15 cellular contexts compared by ENCODE assay signal in genomic region chr20:51833326-51833725, GRCh38. TPM values are rescaled to one million over a fixed set of nuclear protein-coding genes. Genes with fewer than 3 reads are reported as not detected.
DNase-seq lines count a peak whose midpoint lies in the region; ATAC-seq and TF ChIP-seq lines count a peak whose summit lies in the region.
"Had no signal": no experiment of that assay in that cellular context is flagged by ENCODE, and none has a peak within 500 bp of the region (broad histone marks: within the 10 kb centered on the region; RNA-seq: fewer than 3 reads in every experiment).

No MANE protein-coding gene starts in this region.

- H3K36me3 ChIP-seq in GM23338 (ENCODE audit: insufficient read depth), result no peaks in the 10 kb centered on the region
- H3K36me3 ChIP-seq in trophoblast cell (ENCODE audit: control insufficient read depth in 1 of 2, insufficient read depth in 2 of 2, low read length in 2 of 2), result no peaks in the 10 kb centered on the region
- H3K36me3 ChIP-seq: BLaER1 treated with 17β-estradiol and CSF1 and Interleukin-3, amounts not matched to agents 10 nM and 100 nM had no signal

- TF ChIP-seq CTCF in GM23338 (conservative IDR thresholded peaks at IDR 0.05; ENCODE audit: low read depth in 2 of 2) (no peak), LNCaP clone FGC (IDR thresholded peaks at IDR 0.05; ENCODE audit: control insufficient read depth, extremely low read depth, insufficient read depth) (no peak), glutamatergic neuron (IDR thresholded peaks at IDR 0.05; ENCODE audit: partially characterized antibody, unreplicated experiment) (no peak)

- WGBS in trophoblast cell (ENCODE audit: extremely low coverage, insufficient coverage, insufficient read length), result no CpG with 5 or more reads among the region's 6 CpGs

- H3K79me1 ChIP-seq in trophoblast cell (ENCODE audit: low read length), result no peaks in the 10 kb centered on the region

- H2AK5ac ChIP-seq in trophoblast cell (ENCODE audit: low read length), result no peak overlapping the region

- no peak overlapping the region for H4K12ac ChIP-seq in trophoblast cell (ENCODE audit: low read depth, low read length)

- no peak overlapping the region for H3K4me3 Mint-ChIP-seq in GM23338
- peak overlapping the region; percentile 8 for H3K4me3 Mint-ChIP-seq in glutamatergic neuron (ENCODE audit: unreplicated experiment)
- no peak overlapping the region for H3K4me3 Mint-ChIP-seq in activated CD4-positive, alpha-beta T cell treated with anti-CD3 and anti-CD28 coated beads, Interleukin-2, amount 10 ng/mL, durations not matched to agents 7 days and 5 days
- H3K4me3 Mint-ChIP-seq: CD4-positive, CD25-positive, alpha-beta regulatory T cell had no signal

- H3K23ac ChIP-seq in trophoblast cell (ENCODE audit: low read length), result no peak overlapping the region

- no peaks in the 10 kb centered on the region for H4K20me1 ChIP-seq in GM23338 (replicated peaks; ENCODE audit: insufficient read depth)
- H4K20me1 ChIP-seq: BLaER1 treated with 17β-estradiol and CSF1 and Interleukin-3, amounts not matched to agents 10 nM and 100 nM had no signal

- no peak overlapping the region for H2BK120ac ChIP-seq in trophoblast cell (ENCODE audit: insufficient read depth, low read length, poor library complexity)

- H3K4me3 ChIP-seq in GM23338 (no peak overlapping the region), LNCaP clone FGC (ENCODE audit: low read depth, low read length) (no peak overlapping the region), trophoblast cell (ENCODE audit: low read depth, low read length) (no peak overlapping the region)
- H3K4me3 ChIP-seq: BLaER1 treated with 17β-estradiol and CSF1 and Interleukin-3, amounts not matched to agents 10 nM and 100 nM had no signal

- H3K4me2 ChIP-seq in GM23338 (no peak overlapping the region), trophoblast cell (ENCODE audit: low read length) (no peak overlapping the region)
- H3K4me2 ChIP-seq: BLaER1 treated with 17β-estradiol and CSF1 and Interleukin-3, amounts not matched to agents 10 nM and 100 nM had no signal

- H3K9me3 Mint-ChIP-seq in GM23338 (no peaks in the 10 kb centered on the region), glutamatergic neuron (ENCODE audit: unreplicated experiment) (peaks cover 3% of the 10 kb centered on the region)
- H3K9me3 Mint-ChIP-seq in activated CD4-positive, alpha-beta T cell treated with anti-CD3 and anti-CD28 coated beads, Interleukin-2, amount 10 ng/mL, durations not matched to agents 7 days and 5 days, result no peaks in the 10 kb centered on the region

- H3K27me3 ChIP-seq in GM23338 (ENCODE audit: insufficient read depth) (no peaks in the 10 kb centered on the region), trophoblast cell (ENCODE audit: insufficient read depth, low read length) (no peaks in the 10 kb centered on the region)
- H3K27me3 ChIP-seq: BLaER1 treated with 17β-estradiol and CSF1 and Interleukin-3, amounts not matched to agents 10 nM and 100 nM had no signal

- POLR2A ChIA-PET in activated CD4-positive, alpha-beta T cell treated with anti-CD3 and anti-CD28 coated beads, Interleukin-2, amount 10 ng/mL, durations not matched to agents 7 days and 5 days (lab: Charles Lee), result no interaction called here

- H3K9me2 ChIP-seq in GM23338 (ENCODE audit: insufficient read depth), result no peaks in the 10 kb centered on the region

- H3K4me1 ChIP-seq in GM23338 (ENCODE audit: insufficient read depth) (peaks cover 8% of the 10 kb centered on the region; the same call in 1 of the 2 replicates), trophoblast cell (ENCODE audit: control insufficient read depth in 1 of 2, insufficient read depth in 2 of 2, low read length in 2 of 2) (no peaks in the 10 kb centered on the region)

- no peak overlapping the region for H2BK12ac ChIP-seq in trophoblast cell (ENCODE audit: low read length)

- no peak overlapping the region for H3K27ac Mint-ChIP-seq in GM23338
- no peak overlapping the region for H3K27ac Mint-ChIP-seq in glutamatergic neuron (ENCODE audit: unreplicated experiment)
- no peak overlapping the region for H3K27ac Mint-ChIP-seq in activated CD4-positive, alpha-beta T cell treated with anti-CD3 and anti-CD28 coated beads, Interleukin-2, amount 10 ng/mL, durations not matched to agents 7 days and 5 days
- H3K27ac Mint-ChIP-seq: CD4-positive, CD25-positive, alpha-beta regulatory T cell had no signal

- peaks cover 20% of the 10 kb centered on the region for H3K4me1 Mint-ChIP-seq in GM23338
- peaks cover 3% of the 10 kb centered on the region for H3K4me1 Mint-ChIP-seq in glutamatergic neuron (ENCODE audit: low read depth, unreplicated experiment)
- no peaks in the 10 kb centered on the region for H3K4me1 Mint-ChIP-seq in activated CD4-positive, alpha-beta T cell treated with anti-CD3 and anti-CD28 coated beads, Interleukin-2, amount 10 ng/mL, durations not matched to agents 7 days and 5 days

- no peak overlapping the region for H4K91ac ChIP-seq in trophoblast cell (ENCODE audit: low read depth, low read length)

- H2BK5ac ChIP-seq in trophoblast cell (ENCODE audit: low read depth, low read length, poor library complexity), result no peak overlapping the region

- no peaks in the 10 kb centered on the region for H3F3A ChIP-seq in GM23338 (replicated peaks; ENCODE audit: low read depth)

- ATAC-seq in GM23338 (no peak), GM18870 (IDR thresholded peaks at IDR 0.05; ENCODE audit: unreplicated experiment) (no peak)
- ATAC-seq: HCT116, HepG2 had no signal

- no peak overlapping the region for H4K8ac ChIP-seq in trophoblast cell (ENCODE audit: low read depth, low read length)

- no peaks in the 10 kb centered on the region for H3K36me3 Mint-ChIP-seq in GM23338 (ENCODE audit: low read depth)
- no peaks in the 10 kb centered on the region for H3K36me3 Mint-ChIP-seq in glutamatergic neuron (ENCODE audit: unreplicated experiment)
- H3K36me3 Mint-ChIP-seq in activated CD4-positive, alpha-beta T cell treated with anti-CD3 and anti-CD28 coated beads, Interleukin-2, amount 10 ng/mL, durations not matched to agents 7 days and 5 days (ENCODE audit: low read depth), result no peaks in the 10 kb centered on the region
- H3K36me3 Mint-ChIP-seq: CD4-positive, CD25-positive, alpha-beta regulatory T cell had no signal

- DNase-seq in GM23338 (ENCODE audit: low spot score) (no peak), LNCaP clone FGC (ENCODE audit: low read depth) (peak; percentile 82), glutamatergic neuron (no peak), trophoblast cell (peak; percentile 44 to 88), DMS153 treated with DMSO at 0.1 percent for 48 hours (lab: John Stamatoyannopoulos, UW; ENCODE audit: unreplicated experiment) (no peak)
- no peak for DNase-seq in activated CD4-positive, alpha-beta T cell treated with anti-CD3 and anti-CD28 coated beads, Interleukin-2, amount 10 ng/mL, durations not matched to agents 7 days and 5 days
- DNase-seq: ACHN; CD4-positive, CD25-positive, alpha-beta regulatory T cell; DMS79 had no signal

- no peak overlapping the region for H3K4ac ChIP-seq in trophoblast cell (ENCODE audit: low read depth, low read length)

- no peak overlapping the region for H3K18ac ChIP-seq in trophoblast cell (ENCODE audit: low read length)

- H3K9me3 ChIP-seq in trophoblast cell (ENCODE audit: insufficient read depth, low read depth, low read length), result no peaks in the 10 kb centered on the region
- H3K9me3 ChIP-seq: BLaER1 treated with 17β-estradiol and CSF1 and Interleukin-3, amounts not matched to agents 10 nM and 100 nM had no signal

- H2AFZ ChIP-seq in GM23338, result no peak overlapping the region
- no peak overlapping the region for H2AFZ ChIP-seq in trophoblast cell (ENCODE audit: insufficient read depth, low read length, poor library complexity)

- H3K27ac ChIP-seq in GM23338 (ENCODE audit: low read depth) (0 out of 2 replicates have a peak overlapping the region, but pooled peaks have one; percentile 9), trophoblast cell (ENCODE audit: low read depth, low read length) (no peak overlapping the region)
- H3K27ac ChIP-seq: BLaER1 treated with 17β-estradiol and CSF1 and Interleukin-3, amounts not matched to agents 10 nM and 100 nM had no signal

- H3K14ac ChIP-seq in trophoblast cell (ENCODE audit: low read length), result no peak overlapping the region

- H3K79me2 ChIP-seq in GM23338 (replicated peaks; ENCODE audit: insufficient read depth), result no peaks in the 10 kb centered on the region
- H3K79me2 ChIP-seq in trophoblast cell (ENCODE audit: control insufficient read depth, insufficient read depth, low read length, poor library complexity), result no peaks in the 10 kb centered on the region

- CTCF ChIA-PET in activated CD4-positive, alpha-beta T cell treated with anti-CD3 and anti-CD28 coated beads, Interleukin-2, amount 10 ng/mL, durations not matched to agents 7 days and 5 days (lab: Charles Lee), result interaction anchor here (0.5 kb wide), 1 partner anchor 827 kb away, joined by 4 read pairs; no protein-coding TSS in a partner anchor

- H3K9ac ChIP-seq in trophoblast cell (ENCODE audit: low read length), result no peak overlapping the region
- H3K9ac ChIP-seq: BLaER1 treated with 17β-estradiol and CSF1 and Interleukin-3, amounts not matched to agents 10 nM and 100 nM had no signal

- H3K27me3 Mint-ChIP-seq in GM23338 (ENCODE audit: insufficient read depth, low read depth, poor library complexity) (peaks cover 12% of the 10 kb centered on the region), glutamatergic neuron (ENCODE audit: unreplicated experiment) (peaks cover 7% of the 10 kb centered on the region)
- H3K27me3 Mint-ChIP-seq in activated CD4-positive, alpha-beta T cell treated with anti-CD3 and anti-CD28 coated beads, Interleukin-2, amount 10 ng/mL, durations not matched to agents 7 days and 5 days, result no peaks in the 10 kb centered on the region
- H3K27me3 Mint-ChIP-seq: CD4-positive, CD25-positive, alpha-beta regulatory T cell had no signal

TF ChIP-seq in GM23338, 12 proteins besides CTCF, POLR2A, EP300 and RAD21 (continues in another document):
- TF ChIP-seq ZNF331 (CRISPR knock-in tag; IDR thresholded peaks at IDR 0.05; ENCODE audit: low read depth), result no peak
- TF ChIP-seq POLR2AphosphoS5 (IDR thresholded peaks at IDR 0.05; ENCODE audit: low read depth), result no peak
- TF ChIP-seq ZNF114 (CRISPR knock-in tag; IDR thresholded peaks at IDR 0.05), result no peak
- no peak for TF ChIP-seq JUNB (IDR thresholded peaks at IDR 0.05; ENCODE audit: unreplicated experiment)

RNA-seq across cellular contexts. Expression of gene SALL4, which starts 31.0 kb away (rescaled TPM):
- total RNA-seq in GM23338 (2014; rRNA removed; shearing (Covaris generic)), result 218 and 227 TPM in 2 replicates
- 122 and 123 TPM in 2 replicates for polyA plus RNA-seq in GM23338 (2016; fragmentation: Nextera tagmentation; extraction: Ambion mirVana)
- total RNA-seq in glutamatergic neuron (ENCODE audit: unreplicated experiment), result 41.0 TPM
- 25.4 and 25.7 TPM in 2 replicates for polyA plus RNA-seq in trophoblast cell (2013)
- total RNA-seq in activated CD4-positive, alpha-beta T cell treated with anti-CD3 and anti-CD28 coated beads, Interleukin-2, amount 10 ng/mL, durations not matched to agents 7 days and 5 days, result under 1 TPM in 1 of 2 experiments, not detected in 1; 0.17 TPM
- total RNA-seq: A172; CD4-positive, CD25-positive, alpha-beta regulatory T cell; H4 had no signal
- polyA plus RNA-seq: CD4-positive, CD25-positive, alpha-beta regulatory T cell had no signal

Comparison
In these comparisons a context has a peak if more than half of its experiments do, and no peak if none do; other contexts are left out.
1. DNase-seq: peak in LNCaP clone FGC (single experiment) and trophoblast cell (2 of 2); none in GM23338 (single experiment), glutamatergic neuron (single experiment), DMS153 treated with DMSO at 0.1 percent for 48 hours (single experiment) and activated CD4-positive, alpha-beta T cell treated with anti-CD3 and anti-CD28 coated beads, Interleukin-2, amount 10 ng/mL, durations not matched to agents 7 days and 5 days (single experiment).
2. RNA of gene SALL4, which starts 31.0 kb away (total RNA-seq): 218 to 227 TPM in GM23338 and 41.0 TPM in glutamatergic neuron (single experiment); 0.17 TPM in activated CD4-positive, alpha-beta T cell treated with anti-CD3 and anti-CD28 coated beads, Interleukin-2, amount 10 ng/mL, durations not matched to agents 7 days and 5 days; every median in the first group is over 10 times any median in the second.